Comparison of ENCODE assay signal across 1 cellular context in genomic region chr17:18071751-18072150, GRCh38.
TF ChIP-seq lines count a peak whose summit lies in the region.

No MANE protein-coding gene starts in this region.

TF ChIP-seq in K562, 482 proteins besides CTCF, POLR2A, EP300 and RAD21:
- TF ChIP-seq MEF2A (IDR thresholded peaks at IDR 0.05; ENCODE audit: control insufficient read depth, low read depth, low read length) (no peak), ZBTB40 (IDR thresholded peaks at IDR 0.05) (no peak), ZBTB40 (CRISPR knock-in tag; IDR thresholded peaks at IDR 0.05) (no peak), GATAD2A (IDR thresholded peaks at IDR 0.05) (no peak), ZBTB17 (CRISPR knock-in tag; IDR thresholded peaks at IDR 0.05) (no peak), FOXA3 (CRISPR knock-in tag; conservative IDR thresholded peaks at IDR 0.05 in 1 of 2, IDR thresholded peaks at IDR 0.05 in 1 of 2) (no peak), E2F4 (CRISPR knock-in tag; IDR thresholded peaks at IDR 0.05; ENCODE audit: low read depth) (no peak), NFATC3 (IDR thresholded peaks at IDR 0.05) (no peak), HEY1 (CRISPR knock-in tag; IDR thresholded peaks at IDR 0.05; ENCODE audit: borderline replicate concordance) (no peak), ZBTB1 (CRISPR knock-in tag; IDR thresholded peaks at IDR 0.05; ENCODE audit: borderline replicate concordance, low read depth) (no peak), ZNF512 (tag; IDR thresholded peaks at IDR 0.05) (no peak), SP1 (CRISPR knock-in tag; IDR thresholded peaks at IDR 0.05) (no peak), SRSF9 (IDR thresholded peaks at IDR 0.05; ENCODE audit: borderline replicate concordance, low read depth, low read length) (no peak), MGA (IDR thresholded peaks at IDR 0.05) (no peak), ZNF668 (CRISPR knock-in tag; IDR thresholded peaks at IDR 0.05) (no peak), HDAC8 (tag; IDR thresholded peaks at IDR 0.05) (no peak), SIN3A (IDR thresholded peaks at IDR 0.05; ENCODE audit: borderline replicate concordance in 2 of 2, control insufficient read depth in 1 of 2, low read depth in 2 of 2, low read length in 2 of 2) (no peak)
